11 cellular contexts compared by ENCODE assay signal in genomic region chr22:35601743-35602633, GRCh38. TPM values are rescaled to one million over a fixed set of nuclear protein-coding genes. Genes with fewer than 3 reads are reported as not detected.
DNase-seq lines count a peak whose midpoint lies in the region; ATAC-seq and TF ChIP-seq lines count a peak whose summit lies in the region.
"Had no signal": no experiment of that assay in that cellular context is flagged by ENCODE, and none has a peak within 500 bp of the region (broad histone marks: within the 10 kb centered on the region; RNA-seq: fewer than 3 reads in every experiment).

No MANE protein-coding gene starts in this region.

- no peaks in the 10 kb centered on the region for H3K79me2 ChIP-seq in MM.1S (ENCODE audit: low read length)

- H3K9me3 ChIP-seq in lung (ENCODE audit: control insufficient read depth in 2 of 2, insufficient read depth in 1 of 2, low read length in 1 of 2) = no peaks in the 10 kb centered on the region
- no peaks in the 10 kb centered on the region for H3K9me3 ChIP-seq in MM.1S (replicated peaks; ENCODE audit: insufficient read depth, low read length)

- H3K27ac ChIP-seq in lung (ENCODE audit: low read depth in 1 of 2, low read length in 1 of 2) = peak overlapping the region in 1 of 2 donors; percentile 80
- H3K27ac ChIP-seq in MM.1S (ENCODE audit: low read length) = no peak overlapping the region
- H3K27ac ChIP-seq: VCaP had no signal

- H3F3A ChIP-seq in MM.1S (ENCODE audit: insufficient read depth, low read length) = no peaks in the 10 kb centered on the region

- H3K4me1 ChIP-seq in lung (ENCODE audit: control insufficient read depth in 2 of 2, insufficient read depth in 2 of 2, low read length in 2 of 2) (peaks cover 0 to 6% of the 10 kb centered on the region in 2 donors), MM.1S (ENCODE audit: low read length) (no peaks in the 10 kb centered on the region)

- H3K9ac ChIP-seq in MM.1S (ENCODE audit: low read length) = no peak overlapping the region

- TF ChIP-seq CTCF in lung (IDR thresholded peaks at IDR 0.05; ENCODE audit: control extremely low read depth, extremely low read depth) (no peak), MM.1S (IDR thresholded peaks at IDR 0.05; ENCODE audit: low read length) (no peak)

- H3K4me3 ChIP-seq in lung = no peak overlapping the region
- no peak overlapping the region for H3K4me3 ChIP-seq in MM.1S (ENCODE audit: low read length)

- peak; percentile 20 for ATAC-seq in lung (ENCODE audit: insufficient read depth, low FRiP score)

- DNase-seq in Caki2 (ENCODE audit: low read depth) (peak; percentile 78), KG1 (lab: John Stamatoyannopoulos, UW) (peak; percentile 17), astrocyte of the hippocampus (ENCODE audit: low read depth, low spot score) (peak; percentile 61), lung (ENCODE audit: low spot score) (peak; percentile 44), ureter (ENCODE audit: low spot score) (no peak), MM.1S (no peak), NCI-H510A (lab: John Stamatoyannopoulos, UW) (no peak), NCI-H2029 (lab: John Stamatoyannopoulos, UW) (no peak)
- DNase-seq: NCI-H146; stimulated activated CD4-positive, alpha-beta T cell treated with anti-CD3 and anti-CD28 coated beads, Interleukin-15, amount 100 ng/mL, for 24 hours had no signal

- 53 to 60% methylated on average over 11 of the region's 11 CpGs for WGBS in lung, 2 donors

- no peaks in the 10 kb centered on the region for H4K20me1 ChIP-seq in MM.1S (ENCODE audit: insufficient read depth, low read length)

- H3K4me2 ChIP-seq in MM.1S (ENCODE audit: low read depth, low read length) = no peak overlapping the region

- in situ Hi-C loops in Caki2 (cut with HindIII; ENCODE audit: low pct_unique_long_range_greater_than_20kb, low sequenced_read_pairs) = no loop called here

- H3K36me3 ChIP-seq in lung (ENCODE audit: control insufficient read depth in 2 of 2, insufficient read depth in 2 of 2, low read length in 2 of 2) (no peaks in the 10 kb centered on the region), MM.1S (replicated peaks; ENCODE audit: insufficient read depth, low read length) (no peaks in the 10 kb centered on the region)

- H3K9me2 ChIP-seq in MM.1S (replicated peaks; ENCODE audit: insufficient read depth, low read length) = no peaks in the 10 kb centered on the region

- H2AFZ ChIP-seq in MM.1S (ENCODE audit: low read length) = no peak overlapping the region

- H3K27me3 ChIP-seq in lung (ENCODE audit: control insufficient read depth, insufficient read depth) (no peaks in the 10 kb centered on the region), MM.1S (replicated peaks; ENCODE audit: insufficient read depth, low read length) (0 out of 2 replicates have a peak, but pooled peaks cover 4% of the 10 kb centered on the region)

RNA-seq across cellular contexts. Expression of gene MB, which starts 15.1 kb away (rescaled TPM):
- 2.5 and 5.3 TPM in 2 replicates for total RNA-seq in Caki2 (2014; rRNA removed; shearing (Covaris generic); ENCODE audit: low replicate concordance)
- total RNA-seq in lung (1 to 10 TPM; 1.5 to 2.0 TPM), ureter (3.4 TPM)
- polyA plus RNA-seq in lung = 1 to 10 TPM; 1.3 to 3.1 TPM

RNA-seq across cellular contexts. Expression of gene APOL6, which starts 46.3 kb away (rescaled TPM):
- total RNA-seq in Caki2 (2014; rRNA removed; shearing (Covaris generic); ENCODE audit: low replicate concordance) = 21.3 and 21.5 TPM in 2 replicates
- total RNA-seq in lung = 10 to 100 TPM; 31.1 to 34.1 TPM
- 10 to 100 TPM in 1 of 2 donors, 1 to 10 TPM in 1; 9.6 to 13.6 TPM for polyA plus RNA-seq in lung
- 37.2 TPM for total RNA-seq in ureter

Comparison
In these comparisons a context has a peak if more than half of its experiments do, and no peak if none do; other contexts are left out.
1. DNase-seq: peak in Caki2 (single experiment), KG1 (single experiment), astrocyte of the hippocampus (single experiment) and lung (single experiment); none in ureter (single experiment), MM.1S (single experiment), NCI-H510A (single experiment) and NCI-H2029 (single experiment).